ENCODE assay signal across 1 cellular context in the genomic region with DNA sequence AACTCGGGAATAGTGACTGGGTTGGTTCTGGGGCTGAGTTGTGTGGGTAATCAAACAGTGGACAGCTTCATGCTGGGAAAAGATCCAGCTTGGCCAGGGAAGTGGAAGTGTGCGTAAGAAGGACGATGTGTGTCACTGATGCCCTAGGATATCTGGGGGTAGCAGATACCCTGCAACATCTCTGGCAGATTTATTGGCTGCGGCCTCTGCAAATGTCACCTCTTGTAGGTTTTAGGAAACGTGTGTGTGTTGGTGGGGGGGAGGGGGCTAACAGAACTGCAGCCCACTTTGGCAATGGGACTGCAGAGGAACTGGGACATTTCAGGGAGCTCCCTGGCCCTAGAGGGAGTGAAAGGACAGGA.
TF ChIP-seq lines count a peak whose summit lies in the region.

No MANE protein-coding gene starts in this region.

TF ChIP-seq in WTC11, 78 proteins besides CTCF, POLR2A, EP300 and RAD21 (continued from another document):
- TF ChIP-seq, protein P1, sequence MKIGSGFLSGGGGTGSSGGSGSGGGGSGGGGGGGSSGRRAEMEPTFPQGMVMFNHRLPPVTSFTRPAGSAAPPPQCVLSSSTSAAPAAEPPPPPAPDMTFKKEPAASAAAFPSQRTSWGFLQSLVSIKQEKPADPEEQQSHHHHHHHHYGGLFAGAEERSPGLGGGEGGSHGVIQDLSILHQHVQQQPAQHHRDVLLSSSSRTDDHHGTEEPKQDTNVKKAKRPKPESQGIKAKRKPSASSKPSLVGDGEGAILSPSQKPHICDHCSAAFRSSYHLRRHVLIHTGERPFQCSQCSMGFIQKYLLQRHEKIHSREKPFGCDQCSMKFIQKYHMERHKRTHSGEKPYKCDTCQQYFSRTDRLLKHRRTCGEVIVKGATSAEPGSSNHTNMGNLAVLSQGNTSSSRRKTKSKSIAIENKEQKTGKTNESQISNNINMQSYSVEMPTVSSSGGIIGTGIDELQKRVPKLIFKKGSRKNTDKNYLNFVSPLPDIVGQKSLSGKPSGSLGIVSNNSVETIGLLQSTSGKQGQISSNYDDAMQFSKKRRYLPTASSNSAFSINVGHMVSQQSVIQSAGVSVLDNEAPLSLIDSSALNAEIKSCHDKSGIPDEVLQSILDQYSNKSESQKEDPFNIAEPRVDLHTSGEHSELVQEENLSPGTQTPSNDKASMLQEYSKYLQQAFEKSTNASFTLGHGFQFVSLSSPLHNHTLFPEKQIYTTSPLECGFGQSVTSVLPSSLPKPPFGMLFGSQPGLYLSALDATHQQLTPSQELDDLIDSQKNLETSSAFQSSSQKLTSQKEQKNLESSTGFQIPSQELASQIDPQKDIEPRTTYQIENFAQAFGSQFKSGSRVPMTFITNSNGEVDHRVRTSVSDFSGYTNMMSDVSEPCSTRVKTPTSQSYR (CRISPR knock-in tag; IDR thresholded peaks at IDR 0.05): no peak
- TF ChIP-seq, protein P2, sequence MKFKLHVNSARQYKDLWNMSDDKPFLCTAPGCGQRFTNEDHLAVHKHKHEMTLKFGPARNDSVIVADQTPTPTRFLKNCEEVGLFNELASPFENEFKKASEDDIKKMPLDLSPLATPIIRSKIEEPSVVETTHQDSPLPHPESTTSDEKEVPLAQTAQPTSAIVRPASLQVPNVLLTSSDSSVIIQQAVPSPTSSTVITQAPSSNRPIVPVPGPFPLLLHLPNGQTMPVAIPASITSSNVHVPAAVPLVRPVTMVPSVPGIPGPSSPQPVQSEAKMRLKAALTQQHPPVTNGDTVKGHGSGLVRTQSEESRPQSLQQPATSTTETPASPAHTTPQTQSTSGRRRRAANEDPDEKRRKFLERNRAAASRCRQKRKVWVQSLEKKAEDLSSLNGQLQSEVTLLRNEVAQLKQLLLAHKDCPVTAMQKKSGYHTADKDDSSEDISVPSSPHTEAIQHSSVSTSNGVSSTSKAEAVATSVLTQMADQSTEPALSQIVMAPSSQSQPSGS (CRISPR knock-in tag; IDR thresholded peaks at IDR 0.05; ENCODE audit: borderline replicate concordance, low read depth): no peak
